In the genomic region with DNA sequence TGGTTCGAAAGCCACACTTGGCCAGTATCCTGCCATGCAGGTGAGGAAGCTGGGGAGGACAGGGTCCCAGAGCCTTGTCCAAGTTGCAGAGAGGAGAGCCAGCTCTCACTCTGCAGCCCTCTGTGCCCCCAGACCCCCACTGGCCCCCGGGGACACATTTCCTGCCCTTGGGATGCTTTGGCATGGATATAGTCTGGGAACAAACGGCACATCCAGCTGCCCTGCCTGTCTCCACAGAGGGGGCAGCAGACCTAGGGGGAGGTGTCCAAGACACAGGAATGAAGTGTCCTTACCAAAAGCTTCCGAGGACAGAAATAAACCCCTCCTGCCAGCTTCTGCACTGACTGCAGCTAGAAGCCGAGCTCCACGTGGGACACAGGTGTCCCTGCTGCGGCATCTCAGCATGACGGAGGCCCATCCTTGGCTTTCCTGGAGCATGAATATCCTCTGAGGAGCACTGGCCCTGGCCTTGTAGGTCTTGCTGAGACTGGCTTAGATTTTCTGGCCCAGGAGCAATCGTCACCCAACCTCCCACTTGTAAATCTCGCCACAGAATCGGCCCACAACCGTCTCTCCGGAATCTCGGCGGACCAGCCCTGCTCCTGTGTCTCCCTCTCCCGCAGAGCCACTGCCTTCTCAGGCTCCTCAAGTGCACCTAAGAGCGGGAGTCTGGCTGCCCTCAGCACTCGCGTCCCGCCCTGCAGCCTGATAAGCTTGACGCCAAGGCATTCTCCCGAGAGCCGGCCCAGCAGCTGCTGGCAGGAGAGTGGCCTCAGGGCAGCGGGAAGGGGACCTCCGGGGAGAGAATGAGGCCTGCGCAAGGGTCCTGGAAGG, we compare ENCODE assay signal across 8 cellular contexts. TPM values are rescaled to one million over a fixed set of nuclear protein-coding genes. Genes with fewer than 3 reads are reported as not detected.
DNase-seq lines count a peak whose midpoint lies in the region; ATAC-seq and TF ChIP-seq lines count a peak whose summit lies in the region.

No MANE protein-coding gene starts in this region.

- H3K27me3 Mint-ChIP-seq in activated naive CD4-positive, alpha-beta T cell treated with anti-CD3 and anti-CD28 coated beads for 36 hours (ENCODE audit: low read depth), result no peaks in the 10 kb centered on the region

- peak overlapping the region; percentile 96 for H3K27ac Mint-ChIP-seq in activated naive CD4-positive, alpha-beta T cell treated with anti-CD3 and anti-CD28 coated beads for 36 hours

- H3K9me3 ChIP-seq in PC-3 (ENCODE audit: low read length) (no peaks in the 10 kb centered on the region), stomach smooth muscle (ENCODE audit: control insufficient read depth in 2 of 2, low read length in 2 of 2) (no peaks in the 10 kb centered on the region)

- H3K27ac ChIP-seq in PC-3 (ENCODE audit: low read length) (peak overlapping the region; percentile 84), stomach smooth muscle (ENCODE audit: low read length) (peak overlapping the region; percentile 89)

- no peaks in the 10 kb centered on the region for H3K9me3 Mint-ChIP-seq in activated naive CD4-positive, alpha-beta T cell treated with anti-CD3 and anti-CD28 coated beads for 36 hours

- 0 out of 2 replicates have a peak overlapping the region, but pooled peaks have one; percentile 30 for H2AFZ ChIP-seq in PC-3 (ENCODE audit: low read length)

- no peaks in the 10 kb centered on the region for H3F3A ChIP-seq in PC-3 (ENCODE audit: low read length, unreplicated experiment)

- POLR2A ChIA-PET in PC-3 (lab: Charles Lee; ENCODE audit: unreplicated experiment), result no interaction called here

- TF ChIP-seq CTCF in PC-3 (conservative IDR thresholded peaks at IDR 0.05; ENCODE audit: low read depth, low read length) (no peak), cardiac fibroblast (IDR thresholded peaks at IDR 0.05; ENCODE audit: low read depth, low read length) (no peak)

- ATAC-seq in PC-3, result peak; percentile 0; the same call in 1 of the 2 replicates

- H3K9ac ChIP-seq in PC-3 (ENCODE audit: low read length), result peak overlapping the region; percentile 98
- H3K9ac ChIP-seq in stomach smooth muscle (ENCODE audit: low read length in 2 of 2), result peak overlapping the region; percentile 73 to 87

- H3K79me2 ChIP-seq in PC-3 (ENCODE audit: low read length), result peaks cover 60% of the 10 kb centered on the region

- H3K4me1 ChIP-seq in PC-3 (ENCODE audit: insufficient read depth, low read length) (peaks cover 26% of the 10 kb centered on the region), stomach smooth muscle (ENCODE audit: control insufficient read depth, insufficient read depth, low read length) (peaks cover 41% of the 10 kb centered on the region)

- no peaks in the 10 kb centered on the region for H3K27me3 ChIP-seq in PC-3 (ENCODE audit: low read length)
- H3K27me3 ChIP-seq in stomach smooth muscle (ENCODE audit: control insufficient read depth in 1 of 2, insufficient read depth in 2 of 2, low read length in 2 of 2), result no peaks in the 10 kb centered on the region

- H3K4me3 ChIP-seq in PC-3 (ENCODE audit: low read length) (peak overlapping the region; percentile 90), cardiac fibroblast (replicated peaks in 1 of 2; ENCODE audit: low read depth in 2 of 2, low read length in 2 of 2) (peak overlapping the region; percentile 70 to 83), stomach smooth muscle (ENCODE audit: low read length in 2 of 2) (peak overlapping the region; percentile 55 to 85)

- CTCF ChIA-PET in activated naive CD4-positive, alpha-beta T cell treated with anti-CD3 and anti-CD28 coated beads for 36 hours (lab: Charles Lee), result interaction anchor here (0.9 kb wide), 1 partner anchor 75 kb away, joined by 3 read pairs; no protein-coding TSS in a partner anchor
- CTCF ChIA-PET in PC-3 (lab: Charles Lee), result interaction anchor here (0.6 to 0.7 kb wide), 2 partner anchors 110 to 968 kb away, joined by 3 read pairs; no protein-coding TSS in a partner anchor

- peak overlapping the region; percentile 100 for H3K4me2 ChIP-seq in PC-3 (ENCODE audit: low read length)

- H3K4me1 Mint-ChIP-seq in activated naive CD4-positive, alpha-beta T cell treated with anti-CD3 and anti-CD28 coated beads for 36 hours (ENCODE audit: low read depth), result peaks cover 40% of the 10 kb centered on the region

- BruUV-seq in PC-3 (replicated peaks; lab: Mats Ljungman, UMichigan), result TSS peak; percentile 37

- DNase-seq in activated naive CD4-positive, alpha-beta T cell treated with anti-CD3 and anti-CD28 coated beads for 36 hours, result peak; percentile 47
- DNase-seq in activated naive CD4-positive, alpha-beta T cell treated with Interleukin-2 at 50 U/mL for 16 hours, result no peak
- DNase-seq in PC-3 (peak; percentile 4), cardiac fibroblast (ENCODE audit: low read depth in 2 of 2) (peak; percentile 37 to 70), left kidney (ENCODE audit: low read depth, low spot score) (peak; percentile 84), hippocampal formation (lab: John Stamatoyannopoulos, UW) (no peak)
- DNase-seq in activated effector memory CD4-positive, alpha-beta T cell treated with anti-CD3 and anti-CD28 coated beads, Interleukin-2, amount 50 U/mL, for 16 hours, result no peak

- H4K20me1 ChIP-seq in PC-3 (ENCODE audit: low read length), result peaks cover 23% of the 10 kb centered on the region

- no peaks in the 10 kb centered on the region for H3K36me3 ChIP-seq in PC-3 (ENCODE audit: low read depth, low read length)
- H3K36me3 ChIP-seq in stomach smooth muscle (ENCODE audit: control insufficient read depth in 2 of 2, insufficient read depth in 2 of 2, low read length in 2 of 2), result no peaks in the 10 kb centered on the region

- intact Hi-C loops in activated naive CD4-positive, alpha-beta T cell treated with anti-CD3 and anti-CD28 coated beads for 36 hours (cut with micrococcal nuclease), result loop anchor here (1.0 to 5.0 kb wide), 6 partner anchors 43 to 782 kb away; a partner anchor contains a TSS
- intact Hi-C loops in PC-3 (cut with micrococcal nuclease), result loop anchor here (10.0 kb wide), 1 partner anchor 58 kb away; no protein-coding TSS in a partner anchor

- peak overlapping the region; percentile 85 for H3K4me3 Mint-ChIP-seq in activated naive CD4-positive, alpha-beta T cell treated with anti-CD3 and anti-CD28 coated beads for 36 hours

- H3K9me2 ChIP-seq in PC-3 (replicated peaks; ENCODE audit: low read length), result no peaks in the 10 kb centered on the region

- H3K36me3 Mint-ChIP-seq in activated naive CD4-positive, alpha-beta T cell treated with anti-CD3 and anti-CD28 coated beads for 36 hours (ENCODE audit: low read depth), result peaks cover 4% of the 10 kb centered on the region

RNA-seq across cellular contexts. Expression of a gene that starts 1.1 kb away (rescaled TPM):
- total RNA-seq in activated naive CD4-positive, alpha-beta T cell treated with anti-CD3 and anti-CD28 coated beads for 36 hours, result 10 to 100 TPM; 54.4 to 56.9 TPM
- total RNA-seq in PC-3 (2014; rRNA removed), result 60.4 and 78.1 TPM in 2 replicates

RNA-seq across cellular contexts. Expression of a gene that starts 33.8 kb away (rescaled TPM):
- total RNA-seq in activated naive CD4-positive, alpha-beta T cell treated with anti-CD3 and anti-CD28 coated beads for 36 hours, result not detected
- not detected in 2 replicates for total RNA-seq in PC-3 (2014; rRNA removed)

RNA-seq across cellular contexts. Expression of a gene that starts 40.4 kb away (rescaled TPM):
- under 1 TPM; 0.60 to 0.67 TPM for total RNA-seq in activated naive CD4-positive, alpha-beta T cell treated with anti-CD3 and anti-CD28 coated beads for 36 hours
- 0.44 TPM in 1 of 2 replicates, not detected in the other for total RNA-seq in PC-3 (2014; rRNA removed)

RNA-seq across cellular contexts. Expression of a gene that starts 43.4 kb away (rescaled TPM):
- 10 to 100 TPM; 18.6 to 19.2 TPM for total RNA-seq in activated naive CD4-positive, alpha-beta T cell treated with anti-CD3 and anti-CD28 coated beads for 36 hours
- 36.0 and 43.8 TPM in 2 replicates for total RNA-seq in PC-3 (2014; rRNA removed)

Comparison
In these comparisons a context has a peak if more than half of its experiments do, and no peak if none do; other contexts are left out.
1. DNase-seq: peak in activated naive CD4-positive, alpha-beta T cell treated with anti-CD3 and anti-CD28 coated beads for 36 hours (single experiment), PC-3 (single experiment), cardiac fibroblast (2 of 2) and left kidney (single experiment); none in activated naive CD4-positive, alpha-beta T cell treated with Interleukin-2 at 50 U/mL for 16 hours (single experiment), hippocampal formation (0 of 2) and activated effector memory CD4-positive, alpha-beta T cell treated with anti-CD3 and anti-CD28 coated beads, Interleukin-2, amount 50 U/mL, for 16 hours (single experiment).
2. Peak in every context shown above with its lines, with median percentiles within 50 percentile points of each other: H3K4me3 ChIP-seq.